Comparison of ENCODE assay signal across 13 cellular contexts in genomic region chr15:48392356-48392755, GRCh38.
DNase-seq lines count a peak whose midpoint lies in the region; ATAC-seq, FAIRE-seq and TF ChIP-seq lines count a peak whose summit lies in the region.
"Had no signal": no experiment of that assay in that cellular context is flagged by ENCODE, and none has a peak within 500 bp of the region (broad histone marks: within the 10 kb centered on the region; RNA-seq: fewer than 3 reads in every experiment).

No MANE protein-coding gene starts in this region.

- intact Hi-C loops in colonic mucosa (cut with DNase I) = no loop called here

- H3K27me3 ChIP-seq in colonic mucosa = no peaks in the 10 kb centered on the region
- H3K27me3 ChIP-seq in keratinocyte (ENCODE audit: control insufficient read depth, extremely low read depth, insufficient read depth, low read length) = no peaks in the 10 kb centered on the region
- H3K27me3 ChIP-seq in HAP-1 (ENCODE audit: low read depth) = no peaks in the 10 kb centered on the region

- FAIRE-seq in keratinocyte (lab: Jason Lieb, UNC) = no peak
- FAIRE-seq in H54 (lab: Jason Lieb, UNC) = no peak
- FAIRE-seq: colon had no signal

- DNase-seq in G401 (ENCODE audit: low spot score) (peak; percentile 3), colonic mucosa (peak; percentile 25), keratinocyte (ENCODE audit: low read depth, low spot score) (no peak), pulmonary artery endothelial cell (ENCODE audit: low read depth, low spot score) (peak; percentile 96), HAP-1 (ENCODE audit: low spot score in 2 of 2) (no peak), H54 (ENCODE audit: insufficient read length, low spot score) (no peak), D341Med (ENCODE audit: low spot score) (no peak)
- DNase-seq: activated CD8-positive, alpha-beta T cell treated with anti-CD3 and anti-CD28 coated beads for 36 hours; activated gamma-delta T cell treated with Interleukin-2 at 50 U/mL for 16 hours; Kasumi-1; NCI-H2171 treated with DMSO at 0.1 percent for 48 hours had no signal

- no peaks in the 10 kb centered on the region for H4K20me1 ChIP-seq in keratinocyte (ENCODE audit: control insufficient read depth, extremely low read depth, insufficient read depth, low read length)

- dilution Hi-C loops in keratinocyte (cut with MboI; ENCODE audit: extremely low pct_ligation_motif_present, low sequenced_read_pairs) = no loop called here

- H3K27ac ChIP-seq in colonic mucosa (no peak overlapping the region), keratinocyte (ENCODE audit: control insufficient read depth, insufficient read depth, low read length) (no peak overlapping the region)

- H3K9me1 ChIP-seq in keratinocyte (ENCODE audit: control insufficient read depth, extremely low read depth, insufficient read depth, low read length) = no peaks in the 10 kb centered on the region

- no peaks in the 10 kb centered on the region for H3K79me2 ChIP-seq in keratinocyte (ENCODE audit: control insufficient read depth, insufficient read depth, low read length)

- no peak for ATAC-seq in GM18870 (IDR thresholded peaks at IDR 0.05; ENCODE audit: unreplicated experiment)
- ATAC-seq: activated CD8-positive, alpha-beta T cell treated with anti-CD3 and anti-CD28 coated beads for 36 hours had no signal

- H3K9me3 ChIP-seq in colonic mucosa (no peaks in the 10 kb centered on the region), keratinocyte (ENCODE audit: control insufficient read depth, low read depth, low read length) (no peaks in the 10 kb centered on the region), HAP-1 (no peaks in the 10 kb centered on the region)

- peak overlapping the region; percentile 46 for H2AFZ ChIP-seq in keratinocyte (ENCODE audit: control insufficient read depth, low read length)

- H3K4me2 ChIP-seq in keratinocyte (ENCODE audit: control insufficient read depth, extremely low read depth, insufficient read depth, low read depth, low read length) = no peak overlapping the region

- no peak for TF ChIP-seq CTCF in colonic mucosa (IDR thresholded peaks at IDR 0.05)
- TF ChIP-seq CTCF in keratinocyte (optimal IDR thresholded peaks at IDR 0.05 in 1 of 3, IDR thresholded peaks at IDR 0.05 in 1 of 3, conservative IDR thresholded peaks at IDR 0.05 in 1 of 3; ENCODE audit: extremely low read depth in 1 of 3, insufficient read depth in 2 of 3, low read length in 3 of 3) = no peak

- H3K4me3 ChIP-seq in colonic mucosa = no peak overlapping the region
- no peak overlapping the region for H3K4me3 ChIP-seq in keratinocyte (ENCODE audit: control insufficient read depth in 2 of 3, extremely low read depth in 1 of 3, insufficient read depth in 2 of 3, low read depth in 1 of 3, low read length in 3 of 3)
- H3K4me3 ChIP-seq in HAP-1 = no peak overlapping the region

- no peak for TF ChIP-seq POLR2A in H54 (IDR thresholded peaks at IDR 0.05; ENCODE audit: low read depth, low read length)

- H3K4me1 ChIP-seq in colonic mucosa (no peaks in the 10 kb centered on the region), keratinocyte (ENCODE audit: control insufficient read depth, extremely low read depth, insufficient read depth, low read length) (peaks cover 37% of the 10 kb centered on the region), HAP-1 (no peaks in the 10 kb centered on the region)

- H3K9ac ChIP-seq in colonic mucosa (ENCODE audit: low read depth in 2 of 2, low read length in 2 of 2) = no peak overlapping the region
- H3K9ac ChIP-seq in keratinocyte (ENCODE audit: control insufficient read depth, extremely low read depth, insufficient read depth, low read length) = no peak overlapping the region

- no peaks in the 10 kb centered on the region for H3K36me3 ChIP-seq in colonic mucosa
- H3K36me3 ChIP-seq in keratinocyte (ENCODE audit: control insufficient read depth in 2 of 2, extremely low read depth in 1 of 2, insufficient read depth in 2 of 2, low read length in 2 of 2) = no peaks in the 10 kb centered on the region
- H3K36me3 ChIP-seq in HAP-1 (replicated peaks) = no peaks in the 10 kb centered on the region

- in situ Hi-C loops in G401 (cut with HindIII; ENCODE audit: low sequenced_read_pairs) (no loop called here), HAP-1 (cut with MboI; ENCODE audit: low sequenced_read_pairs) (no loop called here)

Comparison
In these comparisons a context has a peak if more than half of its experiments do, and no peak if none do; other contexts are left out.
1. DNase-seq: peak in G401 (single experiment), colonic mucosa (single experiment) and pulmonary artery endothelial cell (single experiment); none in keratinocyte (single experiment), HAP-1 (0 of 2), H54 (single experiment) and D341Med (single experiment).